13 cellular contexts compared by ENCODE assay signal in genomic region chr16:30541502-30542329, GRCh38. TPM values are rescaled to one million over a fixed set of nuclear protein-coding genes. Genes with fewer than 3 reads are reported as not detected.
DNase-seq lines count a peak whose midpoint lies in the region; ATAC-seq and TF ChIP-seq lines count a peak whose summit lies in the region.
"Had no signal": no experiment of that assay in that cellular context is flagged by ENCODE, and none has a peak within 500 bp of the region (broad histone marks: within the 10 kb centered on the region; RNA-seq: fewer than 3 reads in every experiment).

No MANE protein-coding gene starts in this region.

- peak overlapping the region in 1 of 2 experiments; percentile 61; a peak in 1 of 4 replicates for H4K8ac ChIP-seq in IMR-90 (ENCODE audit: low read depth in 2 of 2, low read length in 2 of 2)

- no peak overlapping the region for H3K56ac ChIP-seq in IMR-90 (ENCODE audit: extremely low read depth, insufficient read depth, low read length)

- POLR2A ChIA-PET in IMR-90 (lab: Charles Lee; ENCODE audit: unreplicated experiment): no interaction called here

- WGBS in IMR-90 (ENCODE audit: extremely low coverage in 2 of 2, insufficient read length in 1 of 2), 2 experiments: 71% methylated on average over 2 of the region's 10 CpGs; no CpG with 5 or more reads in 1 of the 2 experiments

- H2BK120ac ChIP-seq in IMR-90 (ENCODE audit: low read depth, low read length): peak overlapping the region; percentile 2; the same call in 1 of the 2 replicates

- H3K36me3 ChIP-seq in IMR-90 (ENCODE audit: control insufficient read depth, insufficient read depth, low read length) (no peaks in the 10 kb centered on the region), mucosa of descending colon (ENCODE audit: low read depth) (no peaks in the 10 kb centered on the region)
- H3K36me3 ChIP-seq: adrenal gland, neutrophil had no signal

- peak overlapping the region; percentile 77 for H2AFZ ChIP-seq in IMR-90 (replicated peaks; ENCODE audit: low read length, poor library complexity)

- no peak overlapping the region; the same call in 1 of the 2 replicates for H4K91ac ChIP-seq in IMR-90 (ENCODE audit: insufficient read depth, low read depth, low read length)

- no peak overlapping the region for H3K9ac ChIP-seq in IMR-90 (ENCODE audit: low read depth, low read length)

- ATAC-seq in IMR-90 (ENCODE audit: low read depth) (peak; percentile 98), mucosa of descending colon (peak; percentile 86), HG03521 (IDR thresholded peaks at IDR 0.05; ENCODE audit: unreplicated experiment) (no peak)

- no peaks in the 10 kb centered on the region for H3K27me3 ChIP-seq in IMR-90 (ENCODE audit: control insufficient read depth, insufficient read depth, low read length)
- H3K27me3 ChIP-seq: adrenal gland, neutrophil had no signal

- peak overlapping the region; percentile 6; the same call in 1 of the 2 replicates for H3K14ac ChIP-seq in IMR-90 (replicated peaks; ENCODE audit: low read depth, low read length)

- 0 out of 2 replicates have a peak, but pooled peaks cover 3% of the 10 kb centered on the region for H3K9me1 ChIP-seq in IMR-90 (ENCODE audit: insufficient read depth, low read length)

- CTCF ChIA-PET in IMR-90 (lab: Yijun Ruan, JAX): no interaction called here

- no peak overlapping the region for H3K23ac ChIP-seq in IMR-90 (ENCODE audit: low read depth, low read length)

- H3K4ac ChIP-seq in IMR-90 (ENCODE audit: low read depth, low read length): peak overlapping the region; percentile 25; the same call in 1 of the 2 replicates

- intact Hi-C loops in IMR-90 (cut with micrococcal nuclease) (loop anchor here (1.0 kb wide), 1 partner anchor 27 kb away; no protein-coding TSS in a partner anchor), mucosa of descending colon (cut with DNase I, micrococcal nuclease) (no loop called here)

- peak overlapping the region; percentile 27 for H2BK5ac ChIP-seq in IMR-90 (ENCODE audit: low read depth, low read length, poor library complexity, severe bottlenecking)

- peak overlapping the region; percentile 38; the same call in 1 of the 2 replicates for H3K27ac ChIP-seq in IMR-90 (ENCODE audit: insufficient read depth, low read length)
- H3K27ac ChIP-seq: adrenal gland, neutrophil, RWPE1, VCaP had no signal

- no peak for TF ChIP-seq CTCF in AG10803 (conservative IDR thresholded peaks at IDR 0.05; ENCODE audit: low read length)
- no peak for TF ChIP-seq CTCF in IMR-90 (conservative IDR thresholded peaks at IDR 0.05; ENCODE audit: low read depth, low read length)
- TF ChIP-seq CTCF in mucosa of descending colon (IDR thresholded peaks at IDR 0.05): no peak

- in situ Hi-C loops in IMR-90 (cut with MboI; ENCODE audit: low sequenced_read_pairs): no loop called here

- no peak overlapping the region for H2AK9ac ChIP-seq in IMR-90 (replicated peaks; ENCODE audit: low read depth, low read length, poor library complexity)

- H3K4me1 ChIP-seq in IMR-90 (ENCODE audit: control insufficient read depth, insufficient read depth, low read length) (peaks cover 10% of the 10 kb centered on the region; the same call in 1 of the 2 replicates), mucosa of descending colon (ENCODE audit: low read depth) (peaks cover 15% of the 10 kb centered on the region)
- H3K4me1 ChIP-seq: adrenal gland had no signal

- BruUV-seq in IMR-90 (replicated peaks; lab: Mats Ljungman, UMichigan): no TSS peak

- H3K4me3 ChIP-seq in AG10803 (ENCODE audit: low read length): no peak overlapping the region
- no peak overlapping the region for H3K4me3 ChIP-seq in IMR-90 (ENCODE audit: insufficient read depth, low read depth, low read length)
- H3K4me3 ChIP-seq in mucosa of descending colon: no peak overlapping the region
- H3K4me3 ChIP-seq: adrenal gland had no signal

- TF ChIP-seq RAD21 in IMR-90 (IDR thresholded peaks at IDR 0.05; ENCODE audit: low read length): no peak

- peak overlapping the region; percentile 36 for H2AK5ac ChIP-seq in IMR-90 (ENCODE audit: low read depth, low read length)

- H4K5ac ChIP-seq in IMR-90 (ENCODE audit: low read depth, low read length): peak overlapping the region; percentile 38

- H4K20me1 ChIP-seq in IMR-90 (ENCODE audit: insufficient read depth, low read length): no peaks in the 10 kb centered on the region

- H3K79me1 ChIP-seq in IMR-90 (ENCODE audit: low read depth in 1 of 2, low read length in 2 of 2): peaks cover 0 to 3% of the 10 kb centered on the region in 2 experiments; a peak in 1 of 4 replicates

- TF ChIP-seq POLR2A in IMR-90 (IDR thresholded peaks at IDR 0.05; ENCODE audit: low read depth, low read length): no peak

- no peaks in the 10 kb centered on the region for H3K9me3 ChIP-seq in IMR-90 (ENCODE audit: control insufficient read depth, insufficient read depth, low read length)
- no peaks in the 10 kb centered on the region for H3K9me3 ChIP-seq in mucosa of descending colon
- H3K9me3 ChIP-seq: adrenal gland, neutrophil had no signal

- H2BK20ac ChIP-seq in IMR-90 (ENCODE audit: low read depth, low read length): no peak overlapping the region

- peak overlapping the region; percentile 57; the same call in 1 of the 2 replicates for H3K4me2 ChIP-seq in IMR-90 (ENCODE audit: low read depth, low read length)

- peak overlapping the region; percentile 27; the same call in 1 of the 2 replicates for H3K18ac ChIP-seq in IMR-90 (ENCODE audit: low read depth, low read length)

- H2BK15ac ChIP-seq in IMR-90 (ENCODE audit: low read depth, low read length): no peak overlapping the region

- dilution Hi-C loops in IMR-90 (cut with HindIII; ENCODE audit: low sequenced_read_pairs, unreplicated experiment): no loop called here

- peak; percentile 42 for DNase-seq in AG10803 (ENCODE audit: low read depth)
- peak; percentile 82 for DNase-seq in IMR-90
- DNase-seq in dermis blood vessel endothelial cell: peak; percentile 70
- DNase-seq in mucosa of descending colon: peak in 1 of 3 donors; percentile 75
- DNase-seq in islet precursor cell: no peak
- DNase-seq in SIG-M5 (lab: John Stamatoyannopoulos, UW): no peak
- no peak for DNase-seq in NCI-H2196 (lab: John Stamatoyannopoulos, UW; ENCODE audit: unreplicated experiment)
- DNase-seq: adrenal gland, DND-41 had no signal

TF ChIP-seq in IMR-90, 13 proteins besides CTCF, POLR2A, EP300 and RAD21:
- TF ChIP-seq RCOR1 (IDR thresholded peaks at IDR 0.05; ENCODE audit: insufficient replicate concordance, low read length) (no peak), MAFK (IDR thresholded peaks at IDR 0.05; ENCODE audit: low read depth, low read length) (peak; percentile 42; the same call in 1 of the 2 replicates), FOS (IDR thresholded peaks at IDR 0.05; ENCODE audit: low read depth, low read length) (peak; percentile 48; the same call in 1 of the 2 replicates)

RNA-seq across cellular contexts. Expression of gene ZNF747, which starts 7.1 kb away (rescaled TPM):
- total RNA-seq in IMR-90 (2012; rRNA removed) (1.9 and 2.0 TPM in 2 replicates), dermis blood vessel endothelial cell (8.7 and 9.3 TPM in 2 replicates), mucosa of descending colon (10 to 100 TPM in 2 of 3 donors, 1 to 10 TPM in 1; 9.2 to 13.8 (median 10.5) TPM)
- polyA plus RNA-seq in IMR-90 (2012; rRNA removed): 2.6 and 2.9 TPM in 2 replicates
- polyA plus RNA-seq in IMR-90 (2012; cell fraction: cytosol; rRNA removed): 1.9 and 2.6 TPM in 2 replicates
- polyA plus RNA-seq in IMR-90 (2012; cell fraction: nucleus; rRNA removed; ENCODE audit: low replicate concordance): 2.8 and 2.9 TPM in 2 replicates

RNA-seq across cellular contexts. Expression of gene ZNF768, which starts 15.3 kb away (rescaled TPM):
- 9.2 and 9.3 TPM in 2 replicates for total RNA-seq in IMR-90 (2012; rRNA removed)
- 20.3 and 22.1 TPM in 2 replicates for polyA plus RNA-seq in IMR-90 (2012; rRNA removed)
- polyA plus RNA-seq in IMR-90 (2012; cell fraction: cytosol; rRNA removed): 14.3 and 22.6 TPM in 2 replicates
- polyA plus RNA-seq in IMR-90 (2012; cell fraction: nucleus; rRNA removed; ENCODE audit: low replicate concordance): 19.9 and 44.1 TPM in 2 replicates
- total RNA-seq in dermis blood vessel endothelial cell: 18.6 and 21.3 TPM in 2 replicates
- 10 to 100 TPM; 53.9 to 70.1 (median 65.9) TPM for total RNA-seq in mucosa of descending colon

RNA-seq across cellular contexts. Expression of gene ZNF764, which starts 16.5 kb away (rescaled TPM):
- total RNA-seq in IMR-90 (2012; rRNA removed): 2.2 and 2.5 TPM in 2 replicates
- 4.6 and 5.3 TPM in 2 replicates for polyA plus RNA-seq in IMR-90 (2012; rRNA removed)
- polyA plus RNA-seq in IMR-90 (2012; cell fraction: cytosol; rRNA removed): 4.3 and 4.4 TPM in 2 replicates
- polyA plus RNA-seq in IMR-90 (2012; cell fraction: nucleus; rRNA removed; ENCODE audit: low replicate concordance): 13.1 and 17.1 TPM in 2 replicates
- 4.4 and 4.8 TPM in 2 replicates for total RNA-seq in dermis blood vessel endothelial cell
- 10 to 100 TPM; 11.2 to 20.2 (median 12.7) TPM for total RNA-seq in mucosa of descending colon

RNA-seq across cellular contexts. Expression of gene ZNF688, which starts 29.8 kb away (rescaled TPM):
- total RNA-seq in IMR-90 (2012; rRNA removed): 1.7 and 1.8 TPM in 2 replicates
- polyA plus RNA-seq in IMR-90 (2012; rRNA removed): 3.7 and 5.5 TPM in 2 replicates
- 4.8 and 6.0 TPM in 2 replicates for polyA plus RNA-seq in IMR-90 (2012; cell fraction: cytosol; rRNA removed)
- polyA plus RNA-seq in IMR-90 (2012; cell fraction: nucleus; rRNA removed; ENCODE audit: low replicate concordance): 15.2 and 17.9 TPM in 2 replicates
- total RNA-seq in dermis blood vessel endothelial cell: 10.6 and 10.9 TPM in 2 replicates
- total RNA-seq in mucosa of descending colon: 10 to 100 TPM; 17.0 to 23.0 (median 20.7) TPM

RNA-seq across cellular contexts. Expression of gene ZNF785, which starts 43.8 kb away (rescaled TPM):
- 2.8 and 2.9 TPM in 2 replicates for total RNA-seq in IMR-90 (2012; rRNA removed)
- 4.0 and 4.2 TPM in 2 replicates for polyA plus RNA-seq in IMR-90 (2012; rRNA removed)
- 1.2 and 2.4 TPM in 2 replicates for polyA plus RNA-seq in IMR-90 (2012; cell fraction: cytosol; rRNA removed)
- polyA plus RNA-seq in IMR-90 (2012; cell fraction: nucleus; rRNA removed; ENCODE audit: low replicate concordance): 10.3 and 15.8 TPM in 2 replicates
- total RNA-seq in dermis blood vessel endothelial cell: 8.1 and 11.9 TPM in 2 replicates
- total RNA-seq in mucosa of descending colon: 10 to 100 TPM; 14.7 to 28.4 (median 24.8) TPM

Comparison
In these comparisons a context has a peak if more than half of its experiments do, and no peak if none do; other contexts are left out.
1. DNase-seq: peak in AG10803 (single experiment), IMR-90 (single experiment) and dermis blood vessel endothelial cell (single experiment); none in islet precursor cell (single experiment), SIG-M5 (single experiment) and NCI-H2196 (single experiment).